In genomic region chr16:77585379-77585778, GRCh38 we compare ENCODE assay signal across 15 cellular contexts.
A peak's percentile ranks its signal among the peaks of the same experiment; 100 is the strongest.
DNase-seq lines count a peak whose midpoint lies in the region; ATAC-seq, FAIRE-seq and TF ChIP-seq lines count a peak whose summit lies in the region.
"Had no signal": no experiment of that assay in that cellular context is flagged by ENCODE, and none has a peak within 500 bp of the region (broad histone marks: within the 10 kb centered on the region; RNA-seq: fewer than 3 reads in every experiment).

No MANE protein-coding gene starts in this region.

- DNase-seq in GM12865 (ENCODE audit: low read depth) (peak; percentile 12), LHCN-M2 (ENCODE audit: low read depth) (peak; percentile 30), astrocyte (ENCODE audit: low read depth) (peak; percentile 92), left lung (no peak), D341Med (ENCODE audit: low spot score) (no peak), GM19240 (ENCODE audit: insufficient read length, low spot score) (no peak)
- DNase-seq: activated CD4-positive, alpha-beta T cell treated with anti-CD3 and anti-CD28 coated beads, Interleukin-2, amount 10 ng/mL, durations not matched to agents 7 days and 5 days; activated gamma-delta T cell treated with Interleukin-2 at 50 U/mL for 16 hours; CD4-positive, alpha-beta memory T cell; naive thymus-derived CD8-positive, alpha-beta T cell; NCI-H2171 had no signal

- H3K9me3 Mint-ChIP-seq in astrocyte (ENCODE audit: unreplicated experiment) = no peaks in the 10 kb centered on the region
- H3K9me3 Mint-ChIP-seq: activated CD4-positive, alpha-beta T cell treated with anti-CD3 and anti-CD28 coated beads, Interleukin-2, amount 10 ng/mL, durations not matched to agents 7 days and 5 days; CD4-positive, alpha-beta memory T cell; naive thymus-derived CD8-positive, alpha-beta T cell had no signal

- peak; percentile 10 for ATAC-seq in left lung
- no peak for ATAC-seq in HG03045 (IDR thresholded peaks at IDR 0.05; ENCODE audit: unreplicated experiment)
- ATAC-seq in HG02884 (IDR thresholded peaks at IDR 0.05; ENCODE audit: unreplicated experiment) = no peak
- ATAC-seq: naive thymus-derived CD8-positive, alpha-beta T cell had no signal

- H3K27me3 ChIP-seq in astrocyte (ENCODE audit: insufficient read depth, low read length) (no peaks in the 10 kb centered on the region), left lung (peaks cover 0 to 5% of the 10 kb centered on the region in 2 donors)

- peaks cover 31% of the 10 kb centered on the region for H3K4me1 ChIP-seq in astrocyte (ENCODE audit: insufficient read depth, low read length)
- H3K4me1 ChIP-seq in left lung = no peaks in the 10 kb centered on the region

- H3K9me3 ChIP-seq in astrocyte (ENCODE audit: insufficient read depth, low read depth, low read length) (no peaks in the 10 kb centered on the region), left lung (no peaks in the 10 kb centered on the region)

- H3K36me3 Mint-ChIP-seq in astrocyte (ENCODE audit: low read depth, unreplicated experiment) = no peaks in the 10 kb centered on the region
- H3K36me3 Mint-ChIP-seq: CD4-positive, alpha-beta memory T cell; naive thymus-derived CD8-positive, alpha-beta T cell had no signal

- no peaks in the 10 kb centered on the region for H4K20me1 ChIP-seq in astrocyte (ENCODE audit: insufficient read depth, low read length)

- no peak overlapping the region for H3K27ac Mint-ChIP-seq in astrocyte (ENCODE audit: unreplicated experiment)
- H3K27ac Mint-ChIP-seq: activated CD4-positive, alpha-beta T cell treated with anti-CD3 and anti-CD28 coated beads, Interleukin-2, amount 10 ng/mL, durations not matched to agents 7 days and 5 days; CD4-positive, alpha-beta memory T cell; naive thymus-derived CD8-positive, alpha-beta T cell had no signal

- no peak for FAIRE-seq in astrocyte (lab: Jason Lieb, UNC)
- FAIRE-seq: islet of Langerhans had no signal

- H3K27ac ChIP-seq in astrocyte (ENCODE audit: low read depth, low read length) (peak overlapping the region; percentile 90), left lung (no peak overlapping the region)

- no peak overlapping the region for H3K4me3 Mint-ChIP-seq in astrocyte (ENCODE audit: unreplicated experiment)
- H3K4me3 Mint-ChIP-seq: activated CD4-positive, alpha-beta T cell treated with anti-CD3 and anti-CD28 coated beads, Interleukin-2, amount 10 ng/mL, durations not matched to agents 7 days and 5 days; CD4-positive, alpha-beta memory T cell; naive thymus-derived CD8-positive, alpha-beta T cell had no signal

- peak overlapping the region; percentile 38 for H2AFZ ChIP-seq in astrocyte (ENCODE audit: low read depth, low read length)

- H3K9ac ChIP-seq in astrocyte (ENCODE audit: low read length) = peak overlapping the region; percentile 75

- H3K4me3 ChIP-seq in GM12865 (ENCODE audit: low read depth, low read length) = no peak overlapping the region
- H3K4me3 ChIP-seq in astrocyte (ENCODE audit: insufficient read depth, low read depth, low read length) = no peak overlapping the region
- H3K4me3 ChIP-seq in left lung = no peak overlapping the region
- H3K4me3 ChIP-seq: skin epidermis had no signal

- no peak for TF ChIP-seq CTCF in GM12865 (IDR thresholded peaks at IDR 0.05; ENCODE audit: insufficient read depth, low read depth, low read length, missing control alignments)
- TF ChIP-seq CTCF in astrocyte (IDR thresholded peaks at IDR 0.05; ENCODE audit: insufficient read depth, low read depth, low read length) = no peak
- no peak for TF ChIP-seq CTCF in left lung (IDR thresholded peaks at IDR 0.05)

- peaks cover 8% of the 10 kb centered on the region for H3K4me1 Mint-ChIP-seq in astrocyte (ENCODE audit: low read depth, unreplicated experiment)
- H3K4me1 Mint-ChIP-seq: activated CD4-positive, alpha-beta T cell treated with anti-CD3 and anti-CD28 coated beads, Interleukin-2, amount 10 ng/mL, durations not matched to agents 7 days and 5 days; CD4-positive, alpha-beta memory T cell; naive thymus-derived CD8-positive, alpha-beta T cell had no signal

- H3K79me2 ChIP-seq in astrocyte (ENCODE audit: insufficient read depth, low read length) = no peaks in the 10 kb centered on the region

- peak overlapping the region; percentile 80 for H3K4me2 ChIP-seq in astrocyte (ENCODE audit: low read length)

- H3K36me3 ChIP-seq in astrocyte (ENCODE audit: insufficient read depth, low read length) (no peaks in the 10 kb centered on the region), left lung (no peaks in the 10 kb centered on the region)

- intact Hi-C loops in left lung (cut with DNase I) = no loop called here

- H3K27me3 Mint-ChIP-seq in astrocyte (ENCODE audit: low read depth, unreplicated experiment) = peaks cover 23% of the 10 kb centered on the region

Comparison
In these comparisons a context has a peak if more than half of its experiments do, and no peak if none do; other contexts are left out.
1. DNase-seq: peak in GM12865 (single experiment), LHCN-M2 (single experiment) and astrocyte (single experiment); none in left lung (0 of 2), D341Med (single experiment) and GM19240 (single experiment).